Comparison of ENCODE assay signal across 1 cellular context in the genomic region with DNA sequence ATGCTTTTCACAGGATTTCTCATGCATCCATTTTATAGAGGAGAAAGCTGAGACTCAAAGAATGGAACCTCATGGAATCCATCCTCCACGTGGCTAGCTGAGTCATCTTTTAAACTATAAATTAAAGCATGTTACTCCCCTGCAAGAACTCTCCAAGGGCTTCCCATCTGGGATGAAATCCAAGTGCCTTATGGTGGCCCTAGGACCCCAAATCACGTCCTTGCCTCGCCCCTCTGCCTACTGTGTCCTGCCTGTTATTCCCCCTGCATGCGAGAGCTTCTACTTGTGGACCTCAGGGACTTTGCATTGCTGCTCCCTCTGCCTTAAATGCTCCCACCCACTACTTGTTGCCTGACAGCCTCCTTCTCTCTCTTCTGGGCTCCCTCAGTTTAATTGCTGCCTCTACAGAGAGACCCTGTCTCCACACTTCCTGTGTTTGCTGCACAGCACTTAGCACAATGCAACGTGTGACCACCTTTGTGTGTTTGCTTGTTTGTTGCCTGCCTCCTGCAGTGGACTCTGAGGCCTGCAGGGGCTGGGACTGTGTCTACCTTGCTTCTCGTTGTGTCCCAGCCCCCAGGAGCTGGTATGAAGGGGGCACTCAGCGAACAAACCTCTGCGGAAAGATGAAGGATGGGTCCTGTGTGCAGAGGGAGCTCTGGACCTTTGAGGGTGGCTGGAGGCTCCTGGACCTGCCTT.
A peak's percentile ranks its signal among the peaks of the same experiment; 100 is the strongest.
TF ChIP-seq lines count a peak whose summit lies in the region.

No MANE protein-coding gene starts in this region.

TF ChIP-seq in K562, 482 proteins besides CTCF, POLR2A, EP300 and RAD21:
- no peak for TF ChIP-seq STAG1 (CRISPR knock-in tag; IDR thresholded peaks at IDR 0.05; ENCODE audit: borderline replicate concordance)
- TF ChIP-seq NFE2L1 (tag; IDR thresholded peaks at IDR 0.05; ENCODE audit: borderline replicate concordance, low read depth), result no peak
- TF ChIP-seq FOSL1 (tag; conservative IDR thresholded peaks at IDR 0.05), result peak; percentile 50; the same call in 1 of the 2 replicates
- TF ChIP-seq, protein P1, sequence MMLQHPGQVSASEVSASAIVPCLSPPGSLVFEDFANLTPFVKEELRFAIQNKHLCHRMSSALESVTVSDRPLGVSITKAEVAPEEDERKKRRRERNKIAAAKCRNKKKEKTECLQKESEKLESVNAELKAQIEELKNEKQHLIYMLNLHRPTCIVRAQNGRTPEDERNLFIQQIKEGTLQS (IDR thresholded peaks at IDR 0.05), result peak; percentile 24; the same call in 1 of the 2 replicates
- TF ChIP-seq, protein P1 (CRISPR knock-in tag; conservative IDR thresholded peaks at IDR 0.05), result no peak
- no peak for TF ChIP-seq BRF1 (IDR thresholded peaks at IDR 0.05; ENCODE audit: borderline replicate concordance, extremely low read depth, insufficient read length)
- no peak for TF ChIP-seq ZC3H11A (IDR thresholded peaks at IDR 0.05; ENCODE audit: low read depth, low read length)
- TF ChIP-seq SLC30A9 (CRISPR knock-in tag; IDR thresholded peaks at IDR 0.05), result no peak
- no peak for TF ChIP-seq MAZ (CRISPR knock-in tag; conservative IDR thresholded peaks at IDR 0.05 in 1 of 2, IDR thresholded peaks at IDR 0.05 in 1 of 2)
- TF ChIP-seq RAD51 (IDR thresholded peaks at IDR 0.05; ENCODE audit: borderline replicate concordance, low read depth), result no peak
- TF ChIP-seq, protein P2, sequence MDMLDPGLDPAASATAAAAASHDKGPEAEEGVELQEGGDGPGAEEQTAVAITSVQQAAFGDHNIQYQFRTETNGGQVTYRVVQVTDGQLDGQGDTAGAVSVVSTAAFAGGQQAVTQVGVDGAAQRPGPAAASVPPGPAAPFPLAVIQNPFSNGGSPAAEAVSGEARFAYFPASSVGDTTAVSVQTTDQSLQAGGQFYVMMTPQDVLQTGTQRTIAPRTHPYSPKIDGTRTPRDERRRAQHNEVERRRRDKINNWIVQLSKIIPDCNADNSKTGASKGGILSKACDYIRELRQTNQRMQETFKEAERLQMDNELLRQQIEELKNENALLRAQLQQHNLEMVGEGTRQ (CRISPR knock-in tag; IDR thresholded peaks at IDR 0.05), result peak; percentile 22; the same call in 1 of the 2 replicates
- peak; percentile 9; the same call in 1 of the 2 replicates for TF ChIP-seq JUND (IDR thresholded peaks at IDR 0.05; ENCODE audit: borderline replicate concordance, low read depth, low read length)
- no peak for TF ChIP-seq JUND (tag; IDR thresholded peaks at IDR 0.05; ENCODE audit: borderline replicate concordance, low read depth, low read length)
